Comparison of ENCODE assay signal across 2 cellular contexts in genomic region chr11:47914743-47915142, GRCh38.
TF ChIP-seq lines count a peak whose summit lies in the region.

No MANE protein-coding gene starts in this region.

TF ChIP-seq in HEK293, 187 proteins besides CTCF, POLR2A, EP300 and RAD21 (continued from another document):
- TF ChIP-seq, protein P1, sequence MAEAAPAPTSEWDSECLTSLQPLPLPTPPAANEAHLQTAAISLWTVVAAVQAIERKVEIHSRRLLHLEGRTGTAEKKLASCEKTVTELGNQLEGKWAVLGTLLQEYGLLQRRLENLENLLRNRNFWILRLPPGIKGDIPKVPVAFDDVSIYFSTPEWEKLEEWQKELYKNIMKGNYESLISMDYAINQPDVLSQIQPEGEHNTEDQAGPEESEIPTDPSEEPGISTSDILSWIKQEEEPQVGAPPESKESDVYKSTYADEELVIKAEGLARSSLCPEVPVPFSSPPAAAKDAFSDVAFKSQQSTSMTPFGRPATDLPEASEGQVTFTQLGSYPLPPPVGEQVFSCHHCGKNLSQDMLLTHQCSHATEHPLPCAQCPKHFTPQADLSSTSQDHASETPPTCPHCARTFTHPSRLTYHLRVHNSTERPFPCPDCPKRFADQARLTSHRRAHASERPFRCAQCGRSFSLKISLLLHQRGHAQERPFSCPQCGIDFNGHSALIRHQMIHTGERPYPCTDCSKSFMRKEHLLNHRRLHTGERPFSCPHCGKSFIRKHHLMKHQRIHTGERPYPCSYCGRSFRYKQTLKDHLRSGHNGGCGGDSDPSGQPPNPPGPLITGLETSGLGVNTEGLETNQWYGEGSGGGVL (tag by site-specific recombination; IDR thresholded peaks at IDR 0.05) = no peak
- TF ChIP-seq ZNF600 (tag by site-specific recombination; IDR thresholded peaks at IDR 0.05) = no peak
- peak; percentile 31; the same call in 1 of the 2 replicates for TF ChIP-seq IKZF3 (tag by site-specific recombination; IDR thresholded peaks at IDR 0.05)
- TF ChIP-seq MZF1 (tag by site-specific recombination; IDR thresholded peaks at IDR 0.05; ENCODE audit: borderline replicate concordance) = peak; percentile 86
- TF ChIP-seq ZFP37 (tag by site-specific recombination; IDR thresholded peaks at IDR 0.05) = no peak

TF ChIP-seq in SK-N-SH, 30 proteins besides CTCF, POLR2A, EP300 and RAD21 (continued from another document):
- TF ChIP-seq, protein P2, sequence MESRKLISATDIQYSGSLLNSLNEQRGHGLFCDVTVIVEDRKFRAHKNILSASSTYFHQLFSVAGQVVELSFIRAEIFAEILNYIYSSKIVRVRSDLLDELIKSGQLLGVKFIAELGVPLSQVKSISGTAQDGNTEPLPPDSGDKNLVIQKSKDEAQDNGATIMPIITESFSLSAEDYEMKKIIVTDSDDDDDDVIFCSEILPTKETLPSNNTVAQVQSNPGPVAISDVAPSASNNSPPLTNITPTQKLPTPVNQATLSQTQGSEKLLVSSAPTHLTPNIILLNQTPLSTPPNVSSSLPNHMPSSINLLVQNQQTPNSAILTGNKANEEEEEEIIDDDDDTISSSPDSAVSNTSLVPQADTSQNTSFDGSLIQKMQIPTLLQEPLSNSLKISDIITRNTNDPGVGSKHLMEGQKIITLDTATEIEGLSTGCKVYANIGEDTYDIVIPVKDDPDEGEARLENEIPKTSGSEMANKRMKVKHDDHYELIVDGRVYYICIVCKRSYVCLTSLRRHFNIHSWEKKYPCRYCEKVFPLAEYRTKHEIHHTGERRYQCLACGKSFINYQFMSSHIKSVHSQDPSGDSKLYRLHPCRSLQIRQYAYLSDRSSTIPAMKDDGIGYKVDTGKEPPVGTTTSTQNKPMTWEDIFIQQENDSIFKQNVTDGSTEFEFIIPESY (IDR thresholded peaks at IDR 0.05; ENCODE audit: borderline replicate concordance, low read depth) = no peak
- TF ChIP-seq, protein P3, sequence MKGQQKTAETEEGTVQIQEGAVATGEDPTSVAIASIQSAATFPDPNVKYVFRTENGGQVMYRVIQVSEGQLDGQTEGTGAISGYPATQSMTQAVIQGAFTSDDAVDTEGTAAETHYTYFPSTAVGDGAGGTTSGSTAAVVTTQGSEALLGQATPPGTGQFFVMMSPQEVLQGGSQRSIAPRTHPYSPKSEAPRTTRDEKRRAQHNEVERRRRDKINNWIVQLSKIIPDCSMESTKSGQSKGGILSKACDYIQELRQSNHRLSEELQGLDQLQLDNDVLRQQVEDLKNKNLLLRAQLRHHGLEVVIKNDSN (IDR thresholded peaks at IDR 0.05; ENCODE audit: borderline replicate concordance, low read depth) = no peak
- TF ChIP-seq GABPA (IDR thresholded peaks at IDR 0.05; ENCODE audit: low read depth) (no peak), TAF1 (IDR thresholded peaks at IDR 0.05; ENCODE audit: borderline replicate concordance, low read depth, low read length) (no peak), FOSL2 (IDR thresholded peaks at IDR 0.05; ENCODE audit: borderline replicate concordance, low read depth) (no peak), JUND (IDR thresholded peaks at IDR 0.05) (no peak), CHD2 (IDR thresholded peaks at IDR 0.05; ENCODE audit: low read length, partially characterized antibody) (no peak), SIN3A (IDR thresholded peaks at IDR 0.05; ENCODE audit: borderline replicate concordance, low read depth, low read length) (no peak), RXRA (IDR thresholded peaks at IDR 0.05; ENCODE audit: borderline replicate concordance, low read depth) (no peak), POLR2AphosphoS5 (IDR thresholded peaks at IDR 0.05; ENCODE audit: low read depth, low read length) (no peak), GATA2 (CRISPR knock-in tag; IDR thresholded peaks at IDR 0.05) (peak; percentile 76; the same call in 1 of the 2 replicates), MXI1 (IDR thresholded peaks at IDR 0.05; ENCODE audit: low read depth, low read length) (peak; percentile 42; the same call in 1 of the 2 replicates), EZH2phosphoT487 (IDR thresholded peaks at IDR 0.05; ENCODE audit: borderline replicate concordance, low read depth) (no peak)
